ENCODE assay signal across 8 cellular contexts in the genomic region with DNA sequence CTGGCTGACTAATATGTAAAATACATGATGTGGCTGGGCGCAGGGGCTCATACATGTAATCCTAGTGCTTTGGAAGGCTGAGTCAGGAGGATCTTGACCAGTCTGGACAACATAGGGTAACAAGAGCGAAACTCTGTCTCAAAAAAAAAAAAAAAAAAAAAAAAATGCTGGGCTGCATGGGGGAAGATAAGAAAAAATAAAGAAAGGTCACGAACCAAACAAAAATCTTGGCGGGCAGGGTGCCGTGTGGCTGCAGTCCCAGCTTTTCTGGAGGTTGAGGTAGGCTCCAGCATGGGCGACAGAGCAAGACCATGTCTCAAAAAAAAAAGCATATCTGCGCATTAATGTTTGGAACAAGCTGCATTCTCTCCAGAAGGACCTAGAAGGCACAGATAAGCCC. TPM values are rescaled to one million over a fixed set of nuclear protein-coding genes. Genes with fewer than 3 reads are reported as not detected.
"Had no signal": no experiment of that assay in that cellular context is flagged by ENCODE, and none has a peak within 500 bp of the region (broad histone marks: within the 10 kb centered on the region; RNA-seq: fewer than 3 reads in every experiment).

No MANE protein-coding gene starts in this region.

- H3K9me3 Mint-ChIP-seq: IgD-negative memory B cell had no signal

- H3K4me3 Mint-ChIP-seq: IgD-negative memory B cell had no signal

- H3K27ac ChIP-seq: GM23248, HL-60 had no signal

- H3K4me1 ChIP-seq: HAP-1 had no signal

- H3K4me3 ChIP-seq: GM23248, HAP-1 had no signal

- H2AFZ ChIP-seq: GM23248 had no signal

- H3K9ac ChIP-seq: GM23248 had no signal

- DNase-seq: GM23248, GOT3, H7 had no signal

- H3K27me3 Mint-ChIP-seq: IgD-negative memory B cell had no signal

- H3K9me3 ChIP-seq: HAP-1 had no signal

- H3K4me1 Mint-ChIP-seq: IgD-negative memory B cell had no signal

RNA-seq across cellular contexts. Expression of a gene that starts 13.2 kb away (rescaled TPM):
- total RNA-seq: GM23248, H4, H7, HT1080 had no signal

RNA-seq across cellular contexts. Expression of a gene that starts 19.3 kb away (rescaled TPM):
- total RNA-seq: GM23248, H4, HT1080 had no signal
- polyA plus RNA-seq: GM23248, IgD-negative memory B cell had no signal

RNA-seq across cellular contexts. Expression of a gene that starts 23.2 kb away (rescaled TPM):
- total RNA-seq: GM23248 had no signal
